Comparison of ENCODE assay signal across 12 cellular contexts in genomic region chr1:203152158-203153034, GRCh38. TPM values are rescaled to one million over a fixed set of nuclear protein-coding genes. Genes with fewer than 3 reads are reported as not detected.
DNase-seq lines count a peak whose midpoint lies in the region; FAIRE-seq and TF ChIP-seq lines count a peak whose summit lies in the region.
"Had no signal": no experiment of that assay in that cellular context is flagged by ENCODE, and none has a peak within 500 bp of the region (broad histone marks: within the 10 kb centered on the region; RNA-seq: fewer than 3 reads in every experiment).

No MANE protein-coding gene starts in this region.

- peak; percentile 93 for DNase-seq in H54 (ENCODE audit: insufficient read length, low spot score)
- peak; percentile 32 for DNase-seq in NCI-H446 treated with DMSO at 0.1 percent for 48 hours (lab: John Stamatoyannopoulos, UW)
- peak in 1 of 10 donors; percentile 43 for DNase-seq in dorsolateral prefrontal cortex
- no peak for DNase-seq in esophagus muscularis mucosa (ENCODE audit: extremely low spot score)
- no peak for DNase-seq in iPS-NIHi11 (ENCODE audit: low spot score)
- DNase-seq in cerebellar cortex (ENCODE audit: low spot score): no peak
- DNase-seq in SIG-M5 (lab: John Stamatoyannopoulos, UW): no peak

- FAIRE-seq in H54 (lab: Jason Lieb, UNC): no peak

- TF ChIP-seq EP300 in esophagus muscularis mucosa (IDR thresholded peaks at IDR 0.05): no peak

- H3K9me3 ChIP-seq in parathyroid adenoma (ENCODE audit: control insufficient read depth, low read length): no peaks in the 10 kb centered on the region
- no peaks in the 10 kb centered on the region for H3K9me3 ChIP-seq in esophagus muscularis mucosa
- H3K9me3 ChIP-seq: neutrophil had no signal

- H3K4me2 ChIP-seq in parathyroid adenoma (ENCODE audit: low read length): peak overlapping the region; percentile 49
- H3K4me2 ChIP-seq: KMS-11 had no signal

- no peaks in the 10 kb centered on the region for H3K79me2 ChIP-seq in parathyroid adenoma

- H2AFZ ChIP-seq in parathyroid adenoma: no peak overlapping the region

- H3K4me1 ChIP-seq in parathyroid adenoma (peaks cover 59% of the 10 kb centered on the region), esophagus muscularis mucosa (peaks cover 0 to 4% (median 2%) of the 10 kb centered on the region in 4 donors)

- peak overlapping the region in 57 of 59 donors; percentile 29 to 97 (median 78) for H3K27ac ChIP-seq in dorsolateral prefrontal cortex
- peak overlapping the region; percentile 98 for H3K27ac ChIP-seq in parathyroid adenoma
- H3K27ac ChIP-seq in esophagus muscularis mucosa (replicated peaks in 1 of 4): no peak overlapping the region
- H3K27ac ChIP-seq: KMS-11, neutrophil had no signal

- no peak overlapping the region for H3K9ac ChIP-seq in parathyroid adenoma
- H3K9ac ChIP-seq: KMS-11 had no signal

- TF ChIP-seq POLR2A in H54 (IDR thresholded peaks at IDR 0.05; ENCODE audit: low read depth, low read length): no peak; the same call in 1 of the 2 replicates
- TF ChIP-seq POLR2A in esophagus muscularis mucosa (IDR thresholded peaks at IDR 0.05; ENCODE audit: low read depth): no peak

- no peak for TF ChIP-seq CTCF in dorsolateral prefrontal cortex (IDR thresholded peaks at IDR 0.05 in 54 of 56, conservative IDR thresholded peaks at IDR 0.05 in 2 of 56; ENCODE audit: low read depth in 1 of 56, partially characterized antibody in 56 of 56)
- TF ChIP-seq CTCF in parathyroid adenoma (IDR thresholded peaks at IDR 0.05): no peak
- TF ChIP-seq CTCF in esophagus muscularis mucosa (IDR thresholded peaks at IDR 0.05): no peak

- H3K27me3 ChIP-seq in dorsolateral prefrontal cortex (no peaks in the 10 kb centered on the region), parathyroid adenoma (ENCODE audit: control insufficient read depth, insufficient read depth, low read length) (no peaks in the 10 kb centered on the region), esophagus muscularis mucosa (peaks cover 0 to 15% (median 0%) of the 10 kb centered on the region in 4 donors)

- intact Hi-C loops in dorsolateral prefrontal cortex (cut with DNase I): no loop called here
- intact Hi-C loops in esophagus muscularis mucosa (cut with DNase I): no loop called here

- H3K36me3 ChIP-seq in parathyroid adenoma (ENCODE audit: control insufficient read depth, insufficient read depth, low read length) (no peaks in the 10 kb centered on the region), esophagus muscularis mucosa (no peaks in the 10 kb centered on the region)
- H3K36me3 ChIP-seq: neutrophil had no signal

- WGBS in esophagus muscularis mucosa: 82% methylated on average over 8 of the region's 10 CpGs

- H3K4me3 ChIP-seq in dorsolateral prefrontal cortex: no peak overlapping the region
- peak overlapping the region; percentile 27 for H3K4me3 ChIP-seq in parathyroid adenoma (ENCODE audit: low read depth, low read length)
- H3K4me3 ChIP-seq in esophagus muscularis mucosa: no peak overlapping the region

RNA-seq across cellular contexts. Expression of gene MYBPH, which starts 23.2 kb away (rescaled TPM):
- total RNA-seq in dorsolateral prefrontal cortex (1 to 10 TPM in 11 of 120 experiments, under 1 TPM in 54, not detected in 55; 0.24 to 4.4 (median 0.48) TPM), esophagus muscularis mucosa (not detected)
- total RNA-seq: activated T-helper 1 cell treated with anti-CD3 and anti-CD28 coated beads, Interleukin-12 subunit alpha, Interleukin-12 subunit beta, Interleukin-2, Interleukin-4 antibody, amounts not matched to agents 30 ng/mL and 10 ng/mL and 1 ng/mL, durations not matched to agents 14 hours and 24 hours and 36 hours; dermis microvascular lymphatic vessel endothelial cell had no signal

RNA-seq across cellular contexts. Expression of gene ADORA1, which starts 24.9 kb away (rescaled TPM):
- 100 to 1,000 TPM in 3 of 120 experiments, 10 to 100 TPM in 117; 45.1 to 109 (median 75.9) TPM for total RNA-seq in dorsolateral prefrontal cortex
- 1 to 10 TPM in 2 of 4 donors, under 1 TPM in 2; 0.34 to 1.7 (median 0.80) TPM for total RNA-seq in esophagus muscularis mucosa
- total RNA-seq: activated T-helper 1 cell treated with anti-CD3 and anti-CD28 coated beads, Interleukin-12 subunit alpha, Interleukin-12 subunit beta, Interleukin-2, Interleukin-4 antibody, amounts not matched to agents 30 ng/mL and 10 ng/mL and 1 ng/mL, durations not matched to agents 14 hours and 24 hours and 36 hours; dermis microvascular lymphatic vessel endothelial cell had no signal

RNA-seq across cellular contexts. Expression of gene CHI3L1, which starts 34.1 kb away (rescaled TPM):
- 1,000 to 10,000 TPM in 3 of 120 experiments, 100 to 1,000 TPM in 31, 10 to 100 TPM in 86; 17.8 to 1,525 (median 52.6) TPM for total RNA-seq in dorsolateral prefrontal cortex
- 1 to 10 TPM in 3 of 4 donors, not detected in 1; 1.3 to 2.1 (median 1.7) TPM for total RNA-seq in esophagus muscularis mucosa
- total RNA-seq: activated T-helper 1 cell treated with anti-CD3 and anti-CD28 coated beads, Interleukin-12 subunit alpha, Interleukin-12 subunit beta, Interleukin-2, Interleukin-4 antibody, amounts not matched to agents 30 ng/mL and 10 ng/mL and 1 ng/mL, durations not matched to agents 14 hours and 24 hours and 36 hours had no signal

Comparison
In these comparisons a context has a peak if more than half of its experiments do, and no peak if none do; other contexts are left out.
1. DNase-seq: peak in H54 (single experiment) and NCI-H446 treated with DMSO at 0.1 percent for 48 hours (single experiment); none in esophagus muscularis mucosa (single experiment), iPS-NIHi11 (single experiment), cerebellar cortex (single experiment) and SIG-M5 (single experiment).
2. H3K27ac ChIP-seq: peak in dorsolateral prefrontal cortex (57 of 59) and parathyroid adenoma (single experiment); none in esophagus muscularis mucosa (0 of 4).
3. RNA of gene ADORA1, which starts 24.9 kb away (total RNA-seq): 45.1 to 109 TPM in dorsolateral prefrontal cortex; 0.34 to 1.7 TPM in esophagus muscularis mucosa; every median in the first group is over 10 times any median in the second.
4. RNA of gene CHI3L1, which starts 34.1 kb away (total RNA-seq): 17.8 to 1,525 TPM in dorsolateral prefrontal cortex; 1.3 to 2.1 TPM in esophagus muscularis mucosa; every median in the first group is over 4 times any median in the second.